19 cellular contexts compared by ENCODE assay signal in genomic region chr2:557635-558301, GRCh38.
DNase-seq lines count a peak whose midpoint lies in the region; ATAC-seq and TF ChIP-seq lines count a peak whose summit lies in the region.
"Had no signal": no experiment of that assay in that cellular context is flagged by ENCODE, and none has a peak within 500 bp of the region (broad histone marks: within the 10 kb centered on the region; RNA-seq: fewer than 3 reads in every experiment).

No MANE protein-coding gene starts in this region.

- no peak overlapping the region for H3K4me3 Mint-ChIP-seq in nephron progenitor cell
- H3K4me3 Mint-ChIP-seq: activated CD4-positive, alpha-beta T cell treated with anti-CD3 and anti-CD28 coated beads for 36 hours had no signal

- peak; percentile 39 for ATAC-seq in sciatic nerve
- ATAC-seq: activated CD4-positive, alpha-beta T cell treated with anti-CD3 and anti-CD28 coated beads for 36 hours had no signal

- no peak for TF ChIP-seq POLR2A in esophagus muscularis mucosa (IDR thresholded peaks at IDR 0.05; ENCODE audit: low read depth)

- no peak overlapping the region for H3K27ac Mint-ChIP-seq in nephron progenitor cell
- H3K27ac Mint-ChIP-seq: activated CD4-positive, alpha-beta T cell treated with anti-CD3 and anti-CD28 coated beads for 36 hours had no signal

- H3K4me1 Mint-ChIP-seq in nephron progenitor cell = peaks cover 43% of the 10 kb centered on the region
- H3K4me1 Mint-ChIP-seq: activated CD4-positive, alpha-beta T cell treated with anti-CD3 and anti-CD28 coated beads for 36 hours had no signal

- peaks cover 0 to 8% (median 3%) of the 10 kb centered on the region in 4 donors for H3K4me1 ChIP-seq in esophagus muscularis mucosa
- H3K4me1 ChIP-seq: parathyroid adenoma had no signal

- no peak overlapping the region for H3K27ac ChIP-seq in esophagus muscularis mucosa (replicated peaks in 1 of 4)
- H3K27ac ChIP-seq: parathyroid adenoma, SK-N-MC, tibial nerve had no signal

- no peaks in the 10 kb centered on the region for H3K36me3 ChIP-seq in esophagus muscularis mucosa
- H3K36me3 ChIP-seq: MG63, tibial nerve had no signal

- peaks cover 0 to 33% (median 0%) of the 10 kb centered on the region in 4 donors for H3K27me3 ChIP-seq in esophagus muscularis mucosa
- H3K27me3 ChIP-seq: MG63, tibial nerve had no signal

- TF ChIP-seq CTCF in esophagus muscularis mucosa (IDR thresholded peaks at IDR 0.05) (no peak), nephron progenitor cell (IDR thresholded peaks at IDR 0.05) (no peak)

- H3K36me3 Mint-ChIP-seq in nephron progenitor cell (ENCODE audit: low read depth) = no peaks in the 10 kb centered on the region

- peak; percentile 46 for DNase-seq in NCI-H82 (lab: John Stamatoyannopoulos, UW)
- DNase-seq in NCI-H82 treated with DMSO at 0.1 percent for 48 hours (lab: John Stamatoyannopoulos, UW; ENCODE audit: unreplicated experiment) = no peak
- DNase-seq in NCI-H2081 (lab: John Stamatoyannopoulos, UW) = peak; percentile 78 to 88
- peak; percentile 80 for DNase-seq in esophagus muscularis mucosa (ENCODE audit: extremely low spot score)
- no peak for DNase-seq in sciatic nerve (ENCODE audit: low spot score)
- no peak for DNase-seq in NCI-H2029 (lab: John Stamatoyannopoulos, UW)
- DNase-seq in nephron progenitor cell = no peak
- no peak for DNase-seq in nucleus accumbens (lab: John Stamatoyannopoulos, UW)
- DNase-seq: activated CD4-positive, alpha-beta T cell treated with anti-CD3 and anti-CD28 coated beads for 36 hours; activated effector memory CD4-positive, alpha-beta T cell treated with anti-CD3 and anti-CD28 coated beads, Interleukin-2, amount 50 U/mL, for 16 hours; cerebellar nuclear complex; effector memory CD4-positive, alpha-beta T cell; glutamatergic neuron; MG63; NCI-H187 treated with DMSO at 0.1 percent for 48 hours; NCI-H774 had no signal

- intact Hi-C loops in esophagus muscularis mucosa (cut with DNase I) = no loop called here
- intact Hi-C loops in sciatic nerve (cut with DNase I) = no loop called here

- no peak for TF ChIP-seq EP300 in esophagus muscularis mucosa (IDR thresholded peaks at IDR 0.05)

- 91% methylated on average over 34 of the region's 34 CpGs for WGBS in esophagus muscularis mucosa

- peaks cover 29% of the 10 kb centered on the region for H3K27me3 Mint-ChIP-seq in nephron progenitor cell (ENCODE audit: low read depth, poor library complexity)

- H3K4me3 ChIP-seq in esophagus muscularis mucosa = peak overlapping the region in 1 of 4 donors; percentile 10
- H3K4me3 ChIP-seq: MG63, SK-N-MC had no signal

- peaks cover 3% of the 10 kb centered on the region for H3K9me3 Mint-ChIP-seq in nephron progenitor cell

- no peaks in the 10 kb centered on the region for H3K9me3 ChIP-seq in esophagus muscularis mucosa
- H3K9me3 ChIP-seq: MG63, tibial nerve had no signal

Comparison
In these comparisons a context has a peak if more than half of its experiments do, and no peak if none do; other contexts are left out.
1. DNase-seq: peak in NCI-H82 (single experiment), NCI-H2081 (2 of 2) and esophagus muscularis mucosa (single experiment); none in NCI-H82 treated with DMSO at 0.1 percent for 48 hours (single experiment), sciatic nerve (single experiment), NCI-H2029 (single experiment), nephron progenitor cell (single experiment) and nucleus accumbens (0 of 56).